ENCODE assay signal across 8 cellular contexts in genomic region chr1:111221633-111222286, GRCh38. TPM values are rescaled to one million over a fixed set of nuclear protein-coding genes. Genes with fewer than 3 reads are reported as not detected.
A peak's percentile ranks its signal among the peaks of the same experiment; 100 is the strongest.
DNase-seq lines count a peak whose midpoint lies in the region; ATAC-seq, FAIRE-seq and TF ChIP-seq lines count a peak whose summit lies in the region.

No MANE protein-coding gene starts in this region.

- no peaks in the 10 kb centered on the region for H4K20me1 ChIP-seq in BLaER1 treated with 17β-estradiol and CSF1 and Interleukin-3, amounts not matched to agents 10 nM and 100 nM
- H4K20me1 ChIP-seq in fibroblast of lung (ENCODE audit: control insufficient read depth, extremely low read depth, insufficient read depth, low read length), result no peaks in the 10 kb centered on the region

- H3K36me3 ChIP-seq in BLaER1 treated with 17β-estradiol and CSF1 and Interleukin-3, amounts not matched to agents 10 nM and 100 nM, result no peaks in the 10 kb centered on the region
- no peaks in the 10 kb centered on the region for H3K36me3 ChIP-seq in fibroblast of lung (ENCODE audit: control insufficient read depth, insufficient read depth, low read length)

- no peaks in the 10 kb centered on the region for H3K9me3 ChIP-seq in BLaER1 treated with 17β-estradiol and CSF1 and Interleukin-3, amounts not matched to agents 10 nM and 100 nM (replicated peaks in 1 of 11)
- no peaks in the 10 kb centered on the region for H3K9me3 ChIP-seq in fibroblast of lung (ENCODE audit: control insufficient read depth, insufficient read depth, low read depth, low read length)

- no peaks in the 10 kb centered on the region for H3K27me3 ChIP-seq in BLaER1 treated with 17β-estradiol and CSF1 and Interleukin-3, amounts not matched to agents 10 nM and 100 nM
- H3K27me3 ChIP-seq in fibroblast of lung (ENCODE audit: control insufficient read depth, insufficient read depth, low read length), result no peaks in the 10 kb centered on the region

- FAIRE-seq in HTR-8/SVneo (lab: Jason Lieb, UNC), result no peak

- peak overlapping the region; percentile 9 to 51 (median 33); a peak in 16 of 20 replicates for H3K4me3 ChIP-seq in BLaER1 treated with 17β-estradiol and CSF1 and Interleukin-3, amounts not matched to agents 10 nM and 100 nM
- H3K4me3 ChIP-seq in fibroblast of lung (replicated peaks in 1 of 4; ENCODE audit: control extremely low read depth in 1 of 4, insufficient read depth in 1 of 4, low read depth in 3 of 4, low read length in 4 of 4), result no peak overlapping the region

- no peaks in the 10 kb centered on the region for H3K79me2 ChIP-seq in fibroblast of lung (ENCODE audit: control insufficient read depth, insufficient read depth, low read length)

- ATAC-seq in GM18868 (IDR thresholded peaks at IDR 0.05; ENCODE audit: unreplicated experiment) (peak; percentile 55), HG03039 (IDR thresholded peaks at IDR 0.05; ENCODE audit: unreplicated experiment) (peak; percentile 53)

- peak; percentile 53 for TF ChIP-seq POLR2A in Raji (IDR thresholded peaks at IDR 0.05; ENCODE audit: insufficient read depth, low read depth, low read length)

- no peak overlapping the region for H2AFZ ChIP-seq in fibroblast of lung (ENCODE audit: low read length)

- H3K9ac ChIP-seq in BLaER1 treated with 17β-estradiol and CSF1 and Interleukin-3, amounts not matched to agents 10 nM and 100 nM, result peak overlapping the region; percentile 57 to 80 (median 73); a peak in 21 of 22 replicates
- H3K9ac ChIP-seq in fibroblast of lung (ENCODE audit: insufficient read depth, low read length), result no peak overlapping the region

- TF ChIP-seq CTCF in fibroblast of lung (conservative IDR thresholded peaks at IDR 0.05 in 1 of 2, IDR thresholded peaks at IDR 0.05 in 1 of 2; ENCODE audit: low read depth in 1 of 2, low read length in 2 of 2), result peak in 1 of 2 donors; percentile 8

- H3K4me1 ChIP-seq in BLaER1 treated with 17β-estradiol and CSF1 and Interleukin-3, amounts not matched to agents 10 nM and 100 nM, result peaks cover 65 to 90% (median 67%) of the 10 kb centered on the region in 10 experiments
- H3K4me1 ChIP-seq in fibroblast of lung (ENCODE audit: control insufficient read depth, extremely low read depth, insufficient read depth, low read length), result no peaks in the 10 kb centered on the region

- peak overlapping the region; percentile 85 to 98 (median 94) for H3K4me2 ChIP-seq in BLaER1 treated with 17β-estradiol and CSF1 and Interleukin-3, amounts not matched to agents 10 nM and 100 nM
- H3K4me2 ChIP-seq in fibroblast of lung (ENCODE audit: extremely low read depth, insufficient read depth, low read length), result no peak overlapping the region

- DNase-seq in fibroblast of lung (ENCODE audit: low read depth in 2 of 2), result peak; percentile 14 to 36
- DNase-seq in NCI-H2107 treated with DMSO at 0.1 percent for 48 hours (lab: John Stamatoyannopoulos, UW; ENCODE audit: unreplicated experiment), result no peak
- no peak for DNase-seq in SK-N-DZ (ENCODE audit: low spot score)
- no peak for DNase-seq in HTR-8/SVneo (ENCODE audit: insufficient read length, low spot score)

- H3K27ac ChIP-seq in BLaER1 treated with 17β-estradiol and CSF1 and Interleukin-3, amounts not matched to agents 10 nM and 100 nM, result peak overlapping the region; percentile 43 to 93 (median 88); a peak in 21 of 22 replicates
- H3K27ac ChIP-seq in fibroblast of lung (ENCODE audit: insufficient read depth, low read length), result no peak overlapping the region

RNA-seq across cellular contexts. Expression of gene CHI3L2, which starts 5.8 kb away (rescaled TPM):
- 1.5 and 10.3 TPM in 2 replicates for total RNA-seq in fibroblast of lung
- polyA plus RNA-seq in fibroblast of lung, result 0.66 and 3.8 TPM in 2 replicates
- polyA plus RNA-seq in fibroblast of lung (2012), result 0.93 and 2.7 TPM in 2 replicates
- polyA minus RNA-seq in fibroblast of lung (ENCODE audit: low replicate concordance), result 11.7 TPM in 1 of 2 replicates, not detected in the other
- not detected in 2 replicates for polyA plus RNA-seq in SK-N-DZ (2014; cell fraction: cytosol; rRNA removed)
- not detected in 2 replicates for polyA plus RNA-seq in SK-N-DZ (2014; cell fraction: nucleus; rRNA removed)

RNA-seq across cellular contexts. Expression of gene DENND2D, which starts 21.3 kb away (rescaled TPM):
- total RNA-seq in fibroblast of lung, result 15.7 and 19.5 TPM in 2 replicates
- 2.2 and 2.5 TPM in 2 replicates for polyA plus RNA-seq in fibroblast of lung
- polyA plus RNA-seq in fibroblast of lung (2012), result 2.3 and 2.9 TPM in 2 replicates
- polyA minus RNA-seq in fibroblast of lung (ENCODE audit: low replicate concordance), result 1.2 and 1.7 TPM in 2 replicates
- polyA plus RNA-seq in SK-N-DZ (2014; cell fraction: cytosol; rRNA removed), result not detected in 2 replicates
- polyA plus RNA-seq in SK-N-DZ (2014; cell fraction: nucleus; rRNA removed), result 0.11 TPM in 1 of 2 replicates, not detected in the other

Comparison
In these comparisons a context has a peak if more than half of its experiments do, and no peak if none do; other contexts are left out.
1. H3K4me3 ChIP-seq: peak in BLaER1 treated with 17β-estradiol and CSF1 and Interleukin-3, amounts not matched to agents 10 nM and 100 nM (10 of 10); none in fibroblast of lung (0 of 4).
2. DNase-seq: peak in fibroblast of lung (2 of 2); none in NCI-H2107 treated with DMSO at 0.1 percent for 48 hours (single experiment), SK-N-DZ (single experiment) and HTR-8/SVneo (single experiment).